ENCODE assay signal across 2 cellular contexts in the genomic region with DNA sequence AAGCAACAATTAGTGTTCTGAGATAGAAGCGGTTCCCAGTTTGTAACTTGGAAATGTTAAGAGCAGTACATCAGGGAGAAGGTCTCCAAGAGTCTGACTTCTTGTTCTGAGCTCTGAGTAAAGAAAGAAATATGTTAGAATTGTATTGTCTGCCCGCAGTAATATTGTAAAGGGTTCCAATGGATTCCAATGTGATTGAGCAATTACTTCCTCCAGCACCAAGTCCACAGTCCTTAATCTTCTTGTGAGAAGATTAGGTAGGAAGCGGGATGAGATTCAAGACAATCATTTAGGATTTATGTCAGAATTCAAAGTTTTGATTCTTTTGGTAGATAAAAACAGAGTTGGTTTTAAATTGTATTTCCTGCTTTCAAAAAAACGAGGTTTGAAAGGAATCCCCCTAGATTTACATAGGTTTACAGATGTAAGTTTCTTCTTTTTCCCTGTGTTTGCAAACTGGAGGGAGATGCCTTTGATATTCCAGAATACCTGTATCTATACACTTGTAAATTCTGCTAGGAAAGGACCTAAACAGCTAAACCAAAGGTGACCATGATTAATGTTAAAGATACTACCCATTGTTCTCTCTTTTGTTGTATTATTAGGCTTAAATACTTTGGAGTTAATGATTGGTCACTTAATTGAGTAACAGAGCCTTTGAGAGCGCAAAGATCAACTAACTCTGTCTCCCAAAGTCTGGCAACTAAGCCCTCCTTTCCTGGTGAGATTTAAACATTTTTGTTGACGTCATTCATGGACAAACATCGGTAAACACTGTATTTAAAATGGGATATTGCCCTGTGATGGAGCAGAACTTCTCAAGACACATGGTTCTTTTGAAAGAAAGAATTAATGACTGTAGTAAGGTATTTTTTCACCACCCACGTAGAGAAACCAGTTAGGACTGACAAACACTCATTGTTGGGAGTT.
TF ChIP-seq lines count a peak whose summit lies in the region.

No MANE protein-coding gene starts in this region.

TF ChIP-seq in IMR-90, 13 proteins besides CTCF, POLR2A, EP300 and RAD21:
- TF ChIP-seq FOS (IDR thresholded peaks at IDR 0.05; ENCODE audit: low read depth, low read length) (no peak), MXI1 (IDR thresholded peaks at IDR 0.05; ENCODE audit: borderline replicate concordance, low read depth, low read length) (no peak), CEBPB (IDR thresholded peaks at IDR 0.05; ENCODE audit: low read depth, low read length) (peak; percentile 98), MAFK (IDR thresholded peaks at IDR 0.05; ENCODE audit: low read depth, low read length) (no peak)

TF ChIP-seq in H1, 55 proteins besides CTCF, POLR2A, EP300 and RAD21:
- TF ChIP-seq, protein P1, sequence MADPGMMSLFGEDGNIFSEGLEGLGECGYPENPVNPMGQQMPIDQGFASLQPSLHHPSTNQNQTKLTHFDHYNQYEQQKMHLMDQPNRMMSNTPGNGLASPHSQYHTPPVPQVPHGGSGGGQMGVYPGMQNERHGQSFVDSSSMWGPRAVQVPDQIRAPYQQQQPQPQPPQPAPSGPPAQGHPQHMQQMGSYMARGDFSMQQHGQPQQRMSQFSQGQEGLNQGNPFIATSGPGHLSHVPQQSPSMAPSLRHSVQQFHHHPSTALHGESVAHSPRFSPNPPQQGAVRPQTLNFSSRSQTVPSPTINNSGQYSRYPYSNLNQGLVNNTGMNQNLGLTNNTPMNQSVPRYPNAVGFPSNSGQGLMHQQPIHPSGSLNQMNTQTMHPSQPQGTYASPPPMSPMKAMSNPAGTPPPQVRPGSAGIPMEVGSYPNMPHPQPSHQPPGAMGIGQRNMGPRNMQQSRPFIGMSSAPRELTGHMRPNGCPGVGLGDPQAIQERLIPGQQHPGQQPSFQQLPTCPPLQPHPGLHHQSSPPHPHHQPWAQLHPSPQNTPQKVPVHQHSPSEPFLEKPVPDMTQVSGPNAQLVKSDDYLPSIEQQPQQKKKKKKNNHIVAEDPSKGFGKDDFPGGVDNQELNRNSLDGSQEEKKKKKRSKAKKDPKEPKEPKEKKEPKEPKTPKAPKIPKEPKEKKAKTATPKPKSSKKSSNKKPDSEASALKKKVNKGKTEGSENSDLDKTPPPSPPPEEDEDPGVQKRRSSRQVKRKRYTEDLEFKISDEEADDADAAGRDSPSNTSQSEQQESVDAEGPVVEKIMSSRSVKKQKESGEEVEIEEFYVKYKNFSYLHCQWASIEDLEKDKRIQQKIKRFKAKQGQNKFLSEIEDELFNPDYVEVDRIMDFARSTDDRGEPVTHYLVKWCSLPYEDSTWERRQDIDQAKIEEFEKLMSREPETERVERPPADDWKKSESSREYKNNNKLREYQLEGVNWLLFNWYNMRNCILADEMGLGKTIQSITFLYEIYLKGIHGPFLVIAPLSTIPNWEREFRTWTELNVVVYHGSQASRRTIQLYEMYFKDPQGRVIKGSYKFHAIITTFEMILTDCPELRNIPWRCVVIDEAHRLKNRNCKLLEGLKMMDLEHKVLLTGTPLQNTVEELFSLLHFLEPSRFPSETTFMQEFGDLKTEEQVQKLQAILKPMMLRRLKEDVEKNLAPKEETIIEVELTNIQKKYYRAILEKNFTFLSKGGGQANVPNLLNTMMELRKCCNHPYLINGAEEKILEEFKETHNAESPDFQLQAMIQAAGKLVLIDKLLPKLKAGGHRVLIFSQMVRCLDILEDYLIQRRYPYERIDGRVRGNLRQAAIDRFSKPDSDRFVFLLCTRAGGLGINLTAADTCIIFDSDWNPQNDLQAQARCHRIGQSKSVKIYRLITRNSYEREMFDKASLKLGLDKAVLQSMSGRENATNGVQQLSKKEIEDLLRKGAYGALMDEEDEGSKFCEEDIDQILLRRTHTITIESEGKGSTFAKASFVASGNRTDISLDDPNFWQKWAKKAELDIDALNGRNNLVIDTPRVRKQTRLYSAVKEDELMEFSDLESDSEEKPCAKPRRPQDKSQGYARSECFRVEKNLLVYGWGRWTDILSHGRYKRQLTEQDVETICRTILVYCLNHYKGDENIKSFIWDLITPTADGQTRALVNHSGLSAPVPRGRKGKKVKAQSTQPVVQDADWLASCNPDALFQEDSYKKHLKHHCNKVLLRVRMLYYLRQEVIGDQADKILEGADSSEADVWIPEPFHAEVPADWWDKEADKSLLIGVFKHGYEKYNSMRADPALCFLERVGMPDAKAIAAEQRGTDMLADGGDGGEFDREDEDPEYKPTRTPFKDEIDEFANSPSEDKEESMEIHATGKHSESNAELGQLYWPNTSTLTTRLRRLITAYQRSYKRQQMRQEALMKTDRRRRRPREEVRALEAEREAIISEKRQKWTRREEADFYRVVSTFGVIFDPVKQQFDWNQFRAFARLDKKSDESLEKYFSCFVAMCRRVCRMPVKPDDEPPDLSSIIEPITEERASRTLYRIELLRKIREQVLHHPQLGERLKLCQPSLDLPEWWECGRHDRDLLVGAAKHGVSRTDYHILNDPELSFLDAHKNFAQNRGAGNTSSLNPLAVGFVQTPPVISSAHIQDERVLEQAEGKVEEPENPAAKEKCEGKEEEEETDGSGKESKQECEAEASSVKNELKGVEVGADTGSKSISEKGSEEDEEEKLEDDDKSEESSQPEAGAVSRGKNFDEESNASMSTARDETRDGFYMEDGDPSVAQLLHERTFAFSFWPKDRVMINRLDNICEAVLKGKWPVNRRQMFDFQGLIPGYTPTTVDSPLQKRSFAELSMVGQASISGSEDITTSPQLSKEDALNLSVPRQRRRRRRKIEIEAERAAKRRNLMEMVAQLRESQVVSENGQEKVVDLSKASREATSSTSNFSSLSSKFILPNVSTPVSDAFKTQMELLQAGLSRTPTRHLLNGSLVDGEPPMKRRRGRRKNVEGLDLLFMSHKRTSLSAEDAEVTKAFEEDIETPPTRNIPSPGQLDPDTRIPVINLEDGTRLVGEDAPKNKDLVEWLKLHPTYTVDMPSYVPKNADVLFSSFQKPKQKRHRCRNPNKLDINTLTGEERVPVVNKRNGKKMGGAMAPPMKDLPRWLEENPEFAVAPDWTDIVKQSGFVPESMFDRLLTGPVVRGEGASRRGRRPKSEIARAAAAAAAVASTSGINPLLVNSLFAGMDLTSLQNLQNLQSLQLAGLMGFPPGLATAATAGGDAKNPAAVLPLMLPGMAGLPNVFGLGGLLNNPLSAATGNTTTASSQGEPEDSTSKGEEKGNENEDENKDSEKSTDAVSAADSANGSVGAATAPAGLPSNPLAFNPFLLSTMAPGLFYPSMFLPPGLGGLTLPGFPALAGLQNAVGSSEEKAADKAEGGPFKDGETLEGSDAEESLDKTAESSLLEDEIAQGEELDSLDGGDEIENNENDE (IDR thresholded peaks at IDR 0.05; ENCODE audit: insufficient replicate concordance, low read length): peak; percentile 82
- TF ChIP-seq KDM1A (IDR thresholded peaks at IDR 0.05; ENCODE audit: borderline replicate concordance, low read length) (no peak), CREB1 (IDR thresholded peaks at IDR 0.05) (0 out of 2 replicates have a peak, but pooled peaks have one; percentile 17), CEBPB (IDR thresholded peaks at IDR 0.05; ENCODE audit: low read depth, low read length) (peak; percentile 87), ATF2 (IDR thresholded peaks at IDR 0.05; ENCODE audit: low read length) (0 out of 2 replicates have a peak, but pooled peaks have one; percentile 51), TAF7 (optimal IDR thresholded peaks at IDR 0.05; ENCODE audit: borderline replicate concordance, low read depth, low read length) (no peak), NANOG (IDR thresholded peaks at IDR 0.05; ENCODE audit: insufficient read depth, low read depth, low read length, poor library complexity, severe bottlenecking) (peak; percentile 54), ASH2L (IDR thresholded peaks at IDR 0.05; ENCODE audit: low read length) (peak; percentile 30)
- TF ChIP-seq, protein P2, sequence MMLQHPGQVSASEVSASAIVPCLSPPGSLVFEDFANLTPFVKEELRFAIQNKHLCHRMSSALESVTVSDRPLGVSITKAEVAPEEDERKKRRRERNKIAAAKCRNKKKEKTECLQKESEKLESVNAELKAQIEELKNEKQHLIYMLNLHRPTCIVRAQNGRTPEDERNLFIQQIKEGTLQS (IDR thresholded peaks at IDR 0.05; ENCODE audit: insufficient read depth, low read depth, low read length): no peak
